Comparison of ENCODE assay signal across 24 cellular contexts in the genomic region with DNA sequence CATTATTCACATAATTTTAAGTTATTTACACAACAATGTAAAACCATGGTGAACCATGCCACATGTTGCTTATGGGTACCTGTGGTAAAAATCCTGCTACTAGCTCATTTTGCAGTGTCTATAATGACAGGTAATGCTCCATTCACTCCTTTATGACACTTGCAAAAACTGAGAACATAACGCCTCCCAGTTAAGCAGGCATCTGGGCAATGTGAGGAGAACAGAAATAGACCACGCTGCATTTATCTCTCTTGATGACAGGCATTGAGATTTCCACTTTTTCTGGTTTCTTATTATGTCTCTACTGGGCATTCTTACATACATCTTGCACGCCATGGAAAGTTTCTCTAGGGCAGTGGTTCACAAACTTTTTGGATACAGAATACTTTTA. TPM values are rescaled to one million over a fixed set of nuclear protein-coding genes. Genes with fewer than 3 reads are reported as not detected.
"Had no signal": no experiment of that assay in that cellular context is flagged by ENCODE, and none has a peak within 500 bp of the region (broad histone marks: within the 10 kb centered on the region; RNA-seq: fewer than 3 reads in every experiment).

No MANE protein-coding gene starts in this region.

- H3K4me3 Mint-ChIP-seq: activated CD4-positive, alpha-beta memory T cell treated with anti-CD3 and anti-CD28 coated beads for 36 hours; activated naive CD8-positive, alpha-beta T cell treated with anti-CD3 and anti-CD28 coated beads, Interleukin-2, amount 50 U/mL, for 24 hours; activated T-cell treated with anti-CD3 and anti-CD28 coated beads, Interleukin-2, amount 50 U/mL, for 72 hours; dendritic cell treated with granulocyte-macrophage colony-stimulating factor and Interleukin-4, amounts not matched to agents 40 ng/mL and 50 ng/mL, for 4 days; naive thymus-derived CD4-positive, alpha-beta T cell had no signal

- H3K27me3 Mint-ChIP-seq: activated CD4-positive, alpha-beta memory T cell treated with anti-CD3 and anti-CD28 coated beads for 36 hours; activated naive CD8-positive, alpha-beta T cell treated with anti-CD3 and anti-CD28 coated beads, Interleukin-2, amount 50 U/mL, for 24 hours; dendritic cell treated with granulocyte-macrophage colony-stimulating factor and Interleukin-4, amounts not matched to agents 40 ng/mL and 50 ng/mL, for 4 days; progenitor cell of endocrine pancreas had no signal

- H3K4me3 ChIP-seq: spleen, stomach, suprapubic skin, tibial nerve had no signal

- H3K27ac Mint-ChIP-seq: activated CD4-positive, alpha-beta memory T cell treated with anti-CD3 and anti-CD28 coated beads for 36 hours; activated T-cell treated with anti-CD3 and anti-CD28 coated beads, Interleukin-2, amount 50 U/mL, for 72 hours; dendritic cell treated with granulocyte-macrophage colony-stimulating factor and Interleukin-4, amounts not matched to agents 40 ng/mL and 50 ng/mL, for 4 days; naive thymus-derived CD4-positive, alpha-beta T cell; progenitor cell of endocrine pancreas had no signal

- H3K4me1 ChIP-seq: suprapubic skin had no signal

- H3K27me3 ChIP-seq: spleen, stomach, suprapubic skin, tibial nerve had no signal

- H3K36me3 Mint-ChIP-seq: activated CD4-positive, alpha-beta memory T cell treated with anti-CD3 and anti-CD28 coated beads for 36 hours; naive thymus-derived CD4-positive, alpha-beta T cell had no signal

- H3K27ac ChIP-seq: spleen, stomach, suprapubic skin, tibial nerve had no signal

- H3K9me3 Mint-ChIP-seq: activated CD4-positive, alpha-beta memory T cell treated with anti-CD3 and anti-CD28 coated beads for 36 hours; activated naive CD8-positive, alpha-beta T cell treated with anti-CD3 and anti-CD28 coated beads, Interleukin-2, amount 50 U/mL, for 24 hours; activated T-cell treated with anti-CD3 and anti-CD28 coated beads, Interleukin-2, amount 50 U/mL, for 72 hours; dendritic cell treated with granulocyte-macrophage colony-stimulating factor and Interleukin-4, amounts not matched to agents 40 ng/mL and 50 ng/mL, for 4 days had no signal

- H3K9me3 ChIP-seq: spleen, stomach, suprapubic skin, tibial nerve had no signal

- H3K36me3 ChIP-seq: stomach, suprapubic skin, tibial nerve had no signal

- ATAC-seq: left lobe of liver; naive thymus-derived CD4-positive, alpha-beta T cell had no signal

- DNase-seq: activated CD4-positive, alpha-beta memory T cell treated with anti-CD3 and anti-CD28 coated beads for 36 hours; activated CD4-positive, alpha-beta T cell treated with anti-CD3 and anti-CD28 coated beads for 48 hours; activated effector memory CD4-positive, alpha-beta T cell treated with Interleukin-2 at 50 U/mL for 16 hours; activated naive CD4-positive, alpha-beta T cell treated with anti-CD3 and anti-CD28 coated beads, Interleukin-2, amount 50 U/mL, for 16 hours; effector CD4-positive, alpha-beta T cell; kidney; naive thymus-derived CD4-positive, alpha-beta T cell; retina; spleen; stimulated activated CD4-positive, alpha-beta T cell treated with anti-CD3 and anti-CD28 coated beads, Interleukin-4, amount 100 ng/mL, for 1 hour; stomach; T-helper 2 cell had no signal

RNA-seq across cellular contexts. Expression of gene CCRL2, which starts 10.1 kb away (rescaled TPM):
- total RNA-seq: chondrocyte, epithelial cell of proximal tubule, osteocyte, progenitor cell of endocrine pancreas had no signal

RNA-seq across cellular contexts. Expression of gene CCR5, which starts 46.4 kb away (rescaled TPM):
- total RNA-seq: chondrocyte, epithelial cell of proximal tubule, fibroblast of villous mesenchyme, lung microvascular endothelial cell, osteocyte, progenitor cell of endocrine pancreas had no signal
- polyA plus RNA-seq: naive thymus-derived CD4-positive, alpha-beta T cell had no signal

RNA-seq across cellular contexts. Expression of gene LTF, which starts 47.6 kb away (rescaled TPM):
- total RNA-seq: activated CD4-positive, alpha-beta memory T cell treated with anti-CD3 and anti-CD28 coated beads for 36 hours; activated T-cell treated with anti-CD3 and anti-CD28 coated beads, Interleukin-2, amount 50 U/mL, for 72 hours; chondrocyte; epithelial cell of proximal tubule; osteocyte had no signal
- polyA plus RNA-seq: naive thymus-derived CD4-positive, alpha-beta T cell had no signal
